In genomic region chr19:2912306-2912705, GRCh38 we compare ENCODE assay signal across 18 cellular contexts. TPM values are rescaled to one million over a fixed set of nuclear protein-coding genes. Genes with fewer than 3 reads are reported as not detected.
DNase-seq lines count a peak whose midpoint lies in the region; ATAC-seq lines count a peak whose summit lies in the region.
"Had no signal": no experiment of that assay in that cellular context is flagged by ENCODE, and none has a peak within 500 bp of the region (broad histone marks: within the 10 kb centered on the region; RNA-seq: fewer than 3 reads in every experiment).

No MANE protein-coding gene starts in this region.

- CTCF ChIA-PET in activated CD8-positive, alpha-beta memory T cell treated with anti-CD3 and anti-CD28 coated beads, Interleukin-2, amount 10 ng/mL, durations not matched to agents 7 days and 5 days (lab: Charles Lee): interaction anchor here (0.6 kb wide), 1 partner anchor 21 kb away, joined by 3 read pairs; no protein-coding TSS in a partner anchor
- CTCF ChIA-PET in activated CD4-positive, alpha-beta memory T cell treated with anti-CD3 and anti-CD28 coated beads for 36 hours (lab: Charles Lee): interaction anchor here (0.9 to 3.5 kb wide), 6 partner anchors 11 to 192 kb away, joined by 3 to 21 read pairs (median 4); partner anchors contain the start of gene ZNF57

- intact Hi-C loops in activated CD4-positive, alpha-beta memory T cell treated with anti-CD3 and anti-CD28 coated beads for 36 hours (cut with micrococcal nuclease): loop anchor here (1.0 kb wide), 1 partner anchor 12 kb away; the partner anchor contains the start of gene ZNF57

- H3K36me3 Mint-ChIP-seq in activated CD8-positive, alpha-beta memory T cell treated with anti-CD3 and anti-CD28 coated beads, Interleukin-2, amount 10 ng/mL, durations not matched to agents 7 days and 5 days: peaks cover 67% of the 10 kb centered on the region
- peaks cover 48% of the 10 kb centered on the region for H3K36me3 Mint-ChIP-seq in activated naive CD8-positive, alpha-beta T cell treated with anti-CD3 and anti-CD28 coated beads, Interleukin-2, amount 50 U/mL, for 24 hours (ENCODE audit: low read depth)
- H3K36me3 Mint-ChIP-seq in activated naive CD8-positive, alpha-beta T cell treated with anti-CD3 and anti-CD28 coated beads for 36 hours: peaks cover 41% of the 10 kb centered on the region
- peaks cover 26% of the 10 kb centered on the region for H3K36me3 Mint-ChIP-seq in activated CD4-positive, alpha-beta memory T cell treated with anti-CD3 and anti-CD28 coated beads for 36 hours

- POLR2A ChIA-PET in activated CD4-positive, alpha-beta memory T cell treated with anti-CD3 and anti-CD28 coated beads for 36 hours (lab: Charles Lee): interaction anchor here (0.9 to 3.1 kb wide), 4 partner anchors 11 to 294 kb away, joined by 3 to 14 read pairs (median 4); partner anchors contain the start of gene ZNF57

- peak overlapping the region; percentile 75 for H3K27ac Mint-ChIP-seq in activated CD8-positive, alpha-beta memory T cell treated with anti-CD3 and anti-CD28 coated beads, Interleukin-2, amount 10 ng/mL, durations not matched to agents 7 days and 5 days
- H3K27ac Mint-ChIP-seq in activated naive CD8-positive, alpha-beta T cell treated with anti-CD3 and anti-CD28 coated beads, Interleukin-2, amount 50 U/mL, for 24 hours: no peak overlapping the region
- H3K27ac Mint-ChIP-seq in activated naive CD8-positive, alpha-beta T cell treated with anti-CD3 and anti-CD28 coated beads for 36 hours: no peak overlapping the region
- H3K27ac Mint-ChIP-seq in activated CD4-positive, alpha-beta memory T cell treated with anti-CD3 and anti-CD28 coated beads for 36 hours: peak overlapping the region; percentile 94
- H3K27ac Mint-ChIP-seq: CD8-positive, alpha-beta memory T cell; GM23338 had no signal

- DNase-seq in activated CD8-positive, alpha-beta memory T cell treated with anti-CD3 and anti-CD28 coated beads, Interleukin-2, amount 10 ng/mL, durations not matched to agents 7 days and 5 days: no peak
- no peak for DNase-seq in activated CD8-positive, alpha-beta memory T cell treated with anti-CD3 and anti-CD28 coated beads for 24 hours
- no peak for DNase-seq in activated naive CD8-positive, alpha-beta T cell treated with anti-CD3 and anti-CD28 coated beads, Interleukin-2, amount 50 U/mL, for 24 hours
- no peak for DNase-seq in activated naive CD8-positive, alpha-beta T cell treated with anti-CD3 and anti-CD28 coated beads for 36 hours
- peak; percentile 71 for DNase-seq in activated CD4-positive, alpha-beta memory T cell treated with anti-CD3 and anti-CD28 coated beads for 36 hours
- DNase-seq in stimulated activated CD8-positive, alpha-beta memory T cell treated with anti-CD3 and anti-CD28 coated beads, Interleukin-4, amount 100 ng/mL, for 48 hours: peak; percentile 44
- DNase-seq in NOMO-1 treated with dmso at 0.1 percent for 144 hours (lab: John Stamatoyannopoulos, UW; ENCODE audit: unreplicated experiment): no peak
- DNase-seq: Calu3; CD8-positive, alpha-beta memory T cell; DMS153; Kasumi-1; NCI-H187; NCI-H446; NCI-H526; OCI-M1 had no signal

- no peaks in the 10 kb centered on the region for H3K27me3 Mint-ChIP-seq in activated CD8-positive, alpha-beta memory T cell treated with anti-CD3 and anti-CD28 coated beads, Interleukin-2, amount 10 ng/mL, durations not matched to agents 7 days and 5 days
- no peaks in the 10 kb centered on the region for H3K27me3 Mint-ChIP-seq in activated naive CD8-positive, alpha-beta T cell treated with anti-CD3 and anti-CD28 coated beads, Interleukin-2, amount 50 U/mL, for 24 hours
- no peaks in the 10 kb centered on the region for H3K27me3 Mint-ChIP-seq in activated naive CD8-positive, alpha-beta T cell treated with anti-CD3 and anti-CD28 coated beads for 36 hours
- no peaks in the 10 kb centered on the region for H3K27me3 Mint-ChIP-seq in activated CD4-positive, alpha-beta memory T cell treated with anti-CD3 and anti-CD28 coated beads for 36 hours
- H3K27me3 Mint-ChIP-seq: CD8-positive, alpha-beta memory T cell had no signal

- ATAC-seq in activated CD8-positive, alpha-beta memory T cell treated with anti-CD3 and anti-CD28 coated beads, Interleukin-2, amount 10 ng/mL, durations not matched to agents 7 days and 5 days: peak; percentile 47
- ATAC-seq in activated naive CD8-positive, alpha-beta T cell treated with anti-CD3 and anti-CD28 coated beads, Interleukin-2, amount 50 U/mL, for 24 hours: peak; percentile 79
- ATAC-seq: GM23338, Right ventricle myocardium inferior had no signal

- H3K4me1 Mint-ChIP-seq in activated CD8-positive, alpha-beta memory T cell treated with anti-CD3 and anti-CD28 coated beads, Interleukin-2, amount 10 ng/mL, durations not matched to agents 7 days and 5 days: peaks cover 23% of the 10 kb centered on the region
- H3K4me1 Mint-ChIP-seq in activated naive CD8-positive, alpha-beta T cell treated with anti-CD3 and anti-CD28 coated beads, Interleukin-2, amount 50 U/mL, for 24 hours: peaks cover 29% of the 10 kb centered on the region
- peaks cover 14% of the 10 kb centered on the region for H3K4me1 Mint-ChIP-seq in activated naive CD8-positive, alpha-beta T cell treated with anti-CD3 and anti-CD28 coated beads for 36 hours
- peaks cover 43% of the 10 kb centered on the region for H3K4me1 Mint-ChIP-seq in activated CD4-positive, alpha-beta memory T cell treated with anti-CD3 and anti-CD28 coated beads for 36 hours (ENCODE audit: low read depth)
- H3K4me1 Mint-ChIP-seq: GM23338 had no signal

- H3K9me3 Mint-ChIP-seq in activated CD8-positive, alpha-beta memory T cell treated with anti-CD3 and anti-CD28 coated beads, Interleukin-2, amount 10 ng/mL, durations not matched to agents 7 days and 5 days (ENCODE audit: low read depth): peaks cover 35% of the 10 kb centered on the region
- H3K9me3 Mint-ChIP-seq in activated naive CD8-positive, alpha-beta T cell treated with anti-CD3 and anti-CD28 coated beads, Interleukin-2, amount 50 U/mL, for 24 hours: peaks cover 11% of the 10 kb centered on the region
- H3K9me3 Mint-ChIP-seq in activated naive CD8-positive, alpha-beta T cell treated with anti-CD3 and anti-CD28 coated beads for 36 hours: peaks cover 8% of the 10 kb centered on the region
- peaks cover 9% of the 10 kb centered on the region for H3K9me3 Mint-ChIP-seq in activated CD4-positive, alpha-beta memory T cell treated with anti-CD3 and anti-CD28 coated beads for 36 hours

- H3K4me3 Mint-ChIP-seq in activated CD8-positive, alpha-beta memory T cell treated with anti-CD3 and anti-CD28 coated beads, Interleukin-2, amount 10 ng/mL, durations not matched to agents 7 days and 5 days: no peak overlapping the region
- peak overlapping the region; percentile 7 for H3K4me3 Mint-ChIP-seq in activated naive CD8-positive, alpha-beta T cell treated with anti-CD3 and anti-CD28 coated beads, Interleukin-2, amount 50 U/mL, for 24 hours
- no peak overlapping the region for H3K4me3 Mint-ChIP-seq in activated naive CD8-positive, alpha-beta T cell treated with anti-CD3 and anti-CD28 coated beads for 36 hours
- peak overlapping the region; percentile 58 for H3K4me3 Mint-ChIP-seq in activated CD4-positive, alpha-beta memory T cell treated with anti-CD3 and anti-CD28 coated beads for 36 hours
- H3K4me3 Mint-ChIP-seq: CD8-positive, alpha-beta memory T cell; GM23338 had no signal

RNA-seq across cellular contexts. Expression of gene ZNF57, which starts 11.6 kb away (rescaled TPM):
- 1 to 10 TPM; 4.5 to 4.6 TPM for total RNA-seq in activated CD8-positive, alpha-beta memory T cell treated with anti-CD3 and anti-CD28 coated beads, Interleukin-2, amount 10 ng/mL, durations not matched to agents 7 days and 5 days
- total RNA-seq in activated naive CD8-positive, alpha-beta T cell treated with anti-CD3 and anti-CD28 coated beads for 36 hours: 1 to 10 TPM; 4.2 to 5.3 TPM
- 1 to 10 TPM; 6.7 to 8.3 TPM for total RNA-seq in activated CD4-positive, alpha-beta memory T cell treated with anti-CD3 and anti-CD28 coated beads for 36 hours

RNA-seq across cellular contexts. Expression of gene ZNF77, which starts 32.5 kb away (rescaled TPM):
- 1 to 10 TPM; 4.1 to 4.9 TPM for total RNA-seq in activated CD8-positive, alpha-beta memory T cell treated with anti-CD3 and anti-CD28 coated beads, Interleukin-2, amount 10 ng/mL, durations not matched to agents 7 days and 5 days
- total RNA-seq in activated naive CD8-positive, alpha-beta T cell treated with anti-CD3 and anti-CD28 coated beads for 36 hours: 1 to 10 TPM; 3.4 to 3.5 TPM
- total RNA-seq in activated CD4-positive, alpha-beta memory T cell treated with anti-CD3 and anti-CD28 coated beads for 36 hours: 1 to 10 TPM; 4.3 to 4.8 TPM

RNA-seq across cellular contexts. Expression of gene ZNF556, which starts 45.2 kb away (rescaled TPM):
- not detected for total RNA-seq in activated CD8-positive, alpha-beta memory T cell treated with anti-CD3 and anti-CD28 coated beads, Interleukin-2, amount 10 ng/mL, durations not matched to agents 7 days and 5 days
- total RNA-seq in activated naive CD8-positive, alpha-beta T cell treated with anti-CD3 and anti-CD28 coated beads for 36 hours: not detected
- not detected for total RNA-seq in activated CD4-positive, alpha-beta memory T cell treated with anti-CD3 and anti-CD28 coated beads for 36 hours
- total RNA-seq: Calu3; CD8-positive, alpha-beta memory T cell; GM23338; MCF 10A; Right ventricle myocardium inferior had no signal

Comparison
In these comparisons a context has a peak if more than half of its experiments do, and no peak if none do; other contexts are left out.
1. H3K4me3 Mint-ChIP-seq: peak in activated naive CD8-positive, alpha-beta T cell treated with anti-CD3 and anti-CD28 coated beads, Interleukin-2, amount 50 U/mL, for 24 hours (single experiment) and activated CD4-positive, alpha-beta memory T cell treated with anti-CD3 and anti-CD28 coated beads for 36 hours (single experiment); none in activated CD8-positive, alpha-beta memory T cell treated with anti-CD3 and anti-CD28 coated beads, Interleukin-2, amount 10 ng/mL, durations not matched to agents 7 days and 5 days (single experiment) and activated naive CD8-positive, alpha-beta T cell treated with anti-CD3 and anti-CD28 coated beads for 36 hours (single experiment).
2. DNase-seq: peak in activated CD4-positive, alpha-beta memory T cell treated with anti-CD3 and anti-CD28 coated beads for 36 hours (single experiment) and stimulated activated CD8-positive, alpha-beta memory T cell treated with anti-CD3 and anti-CD28 coated beads, Interleukin-4, amount 100 ng/mL, for 48 hours (single experiment); none in activated CD8-positive, alpha-beta memory T cell treated with anti-CD3 and anti-CD28 coated beads, Interleukin-2, amount 10 ng/mL, durations not matched to agents 7 days and 5 days (single experiment), activated CD8-positive, alpha-beta memory T cell treated with anti-CD3 and anti-CD28 coated beads for 24 hours (single experiment), activated naive CD8-positive, alpha-beta T cell treated with anti-CD3 and anti-CD28 coated beads, Interleukin-2, amount 50 U/mL, for 24 hours (single experiment), activated naive CD8-positive, alpha-beta T cell treated with anti-CD3 and anti-CD28 coated beads for 36 hours (single experiment) and NOMO-1 treated with dmso at 0.1 percent for 144 hours (single experiment).
3. H3K27ac Mint-ChIP-seq: peak in activated CD8-positive, alpha-beta memory T cell treated with anti-CD3 and anti-CD28 coated beads, Interleukin-2, amount 10 ng/mL, durations not matched to agents 7 days and 5 days (single experiment) and activated CD4-positive, alpha-beta memory T cell treated with anti-CD3 and anti-CD28 coated beads for 36 hours (single experiment); none in activated naive CD8-positive, alpha-beta T cell treated with anti-CD3 and anti-CD28 coated beads, Interleukin-2, amount 50 U/mL, for 24 hours (single experiment) and activated naive CD8-positive, alpha-beta T cell treated with anti-CD3 and anti-CD28 coated beads for 36 hours (single experiment).